ENCODE assay signal across 1 cellular context in the genomic region with DNA sequence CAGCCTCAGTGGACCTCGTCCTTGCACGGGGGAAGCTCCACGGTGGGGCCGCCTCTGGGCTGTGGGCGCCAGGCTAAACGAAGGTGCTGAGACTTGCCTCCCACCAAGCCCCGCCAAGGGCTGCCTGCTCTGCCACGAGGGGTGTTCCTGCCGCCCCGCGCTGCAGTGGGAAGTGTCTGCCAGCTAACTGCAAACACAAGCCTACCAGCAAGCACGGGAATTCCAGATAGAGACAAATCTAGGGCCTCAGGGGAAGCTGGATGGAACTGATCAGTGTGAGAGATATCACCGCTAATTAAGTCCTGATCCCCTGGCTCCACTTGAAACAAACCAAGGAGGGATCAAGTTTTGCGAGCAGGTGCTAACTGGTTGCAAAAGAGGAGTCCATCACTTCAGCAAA.
TF ChIP-seq lines count a peak whose summit lies in the region.

No MANE protein-coding gene starts in this region.

TF ChIP-seq in GM23338, 12 proteins besides CTCF, POLR2A, EP300 and RAD21 (continued from another document):
- TF ChIP-seq, protein P1, sequence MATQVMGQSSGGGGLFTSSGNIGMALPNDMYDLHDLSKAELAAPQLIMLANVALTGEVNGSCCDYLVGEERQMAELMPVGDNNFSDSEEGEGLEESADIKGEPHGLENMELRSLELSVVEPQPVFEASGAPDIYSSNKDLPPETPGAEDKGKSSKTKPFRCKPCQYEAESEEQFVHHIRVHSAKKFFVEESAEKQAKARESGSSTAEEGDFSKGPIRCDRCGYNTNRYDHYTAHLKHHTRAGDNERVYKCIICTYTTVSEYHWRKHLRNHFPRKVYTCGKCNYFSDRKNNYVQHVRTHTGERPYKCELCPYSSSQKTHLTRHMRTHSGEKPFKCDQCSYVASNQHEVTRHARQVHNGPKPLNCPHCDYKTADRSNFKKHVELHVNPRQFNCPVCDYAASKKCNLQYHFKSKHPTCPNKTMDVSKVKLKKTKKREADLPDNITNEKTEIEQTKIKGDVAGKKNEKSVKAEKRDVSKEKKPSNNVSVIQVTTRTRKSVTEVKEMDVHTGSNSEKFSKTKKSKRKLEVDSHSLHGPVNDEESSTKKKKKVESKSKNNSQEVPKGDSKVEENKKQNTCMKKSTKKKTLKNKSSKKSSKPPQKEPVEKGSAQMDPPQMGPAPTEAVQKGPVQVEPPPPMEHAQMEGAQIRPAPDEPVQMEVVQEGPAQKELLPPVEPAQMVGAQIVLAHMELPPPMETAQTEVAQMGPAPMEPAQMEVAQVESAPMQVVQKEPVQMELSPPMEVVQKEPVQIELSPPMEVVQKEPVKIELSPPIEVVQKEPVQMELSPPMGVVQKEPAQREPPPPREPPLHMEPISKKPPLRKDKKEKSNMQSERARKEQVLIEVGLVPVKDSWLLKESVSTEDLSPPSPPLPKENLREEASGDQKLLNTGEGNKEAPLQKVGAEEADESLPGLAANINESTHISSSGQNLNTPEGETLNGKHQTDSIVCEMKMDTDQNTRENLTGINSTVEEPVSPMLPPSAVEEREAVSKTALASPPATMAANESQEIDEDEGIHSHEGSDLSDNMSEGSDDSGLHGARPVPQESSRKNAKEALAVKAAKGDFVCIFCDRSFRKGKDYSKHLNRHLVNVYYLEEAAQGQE (IDR thresholded peaks at IDR 0.05; ENCODE audit: unreplicated experiment) = no peak
- no peak for TF ChIP-seq STAT1 (IDR thresholded peaks at IDR 0.05; ENCODE audit: unreplicated experiment)
- TF ChIP-seq ZNF331 (CRISPR knock-in tag; IDR thresholded peaks at IDR 0.05; ENCODE audit: low read depth) = no peak
- no peak for TF ChIP-seq POLR2AphosphoS5 (IDR thresholded peaks at IDR 0.05; ENCODE audit: low read depth)
